20 cellular contexts compared by ENCODE assay signal in genomic region chr11:98798333-98798732, GRCh38.
"Had no signal": no experiment of that assay in that cellular context is flagged by ENCODE, and none has a peak within 500 bp of the region (broad histone marks: within the 10 kb centered on the region; RNA-seq: fewer than 3 reads in every experiment).

No MANE protein-coding gene starts in this region.

- H3K9me3 ChIP-seq: SJCRH30 had no signal

- ATAC-seq: Panc1, PC-3, SK-N-SH treated with all-trans-retinoic acid at 6 μM for 48 hours had no signal

- H3K27me3 ChIP-seq: SJCRH30 had no signal

- DNase-seq: KBM-7, MV-4-11, NCI-H1048, NCI-H1105, NCI-H1436 treated with DMSO at 0.1 percent for 48 hours, NCI-H1694, NCI-H187 treated with DMSO at 0.1 percent for 48 hours, NCI-H2029 treated with DMSO at 0.1 percent for 48 hours, NCI-H2171 treated with DMSO at 0.1 percent for 48 hours, NCI-H345, NCI-H524, NCI-H526 treated with DMSO at 0.1 percent for 48 hours, NCI-H748 treated with DMSO at 0.1 percent for 48 hours, PC-3, SHP77 treated with DMSO at 0.1 percent for 48 hours, SJCRH30, T-helper 1 cell had no signal

- H3K4me1 ChIP-seq: SJCRH30 had no signal

- H3K27ac ChIP-seq: RWPE1, SJCRH30 had no signal

- H3K36me3 ChIP-seq: SJCRH30 had no signal

- H3K4me3 ChIP-seq: SJCRH30 had no signal
